In genomic region chr16:69323428-69323827, GRCh38 we compare ENCODE assay signal across 1 cellular context.
TF ChIP-seq lines count a peak whose summit lies in the region.

No MANE protein-coding gene starts in this region.

TF ChIP-seq in GM12878, 131 proteins besides CTCF, POLR2A, EP300 and RAD21:
- peak in 1 of 2 experiments; percentile 25; a peak in 1 of 4 replicates for TF ChIP-seq BHLHE40 (IDR thresholded peaks at IDR 0.05; ENCODE audit: borderline replicate concordance in 1 of 2, low read depth in 2 of 2, low read length in 1 of 2)
- no peak for TF ChIP-seq TCF3 (IDR thresholded peaks at IDR 0.05; ENCODE audit: borderline replicate concordance, insufficient read depth, low read depth, low read length)
TF ChIP-seq in GM12878: peak in this region for 1.
